8 cellular contexts compared by ENCODE assay signal in the genomic region with DNA sequence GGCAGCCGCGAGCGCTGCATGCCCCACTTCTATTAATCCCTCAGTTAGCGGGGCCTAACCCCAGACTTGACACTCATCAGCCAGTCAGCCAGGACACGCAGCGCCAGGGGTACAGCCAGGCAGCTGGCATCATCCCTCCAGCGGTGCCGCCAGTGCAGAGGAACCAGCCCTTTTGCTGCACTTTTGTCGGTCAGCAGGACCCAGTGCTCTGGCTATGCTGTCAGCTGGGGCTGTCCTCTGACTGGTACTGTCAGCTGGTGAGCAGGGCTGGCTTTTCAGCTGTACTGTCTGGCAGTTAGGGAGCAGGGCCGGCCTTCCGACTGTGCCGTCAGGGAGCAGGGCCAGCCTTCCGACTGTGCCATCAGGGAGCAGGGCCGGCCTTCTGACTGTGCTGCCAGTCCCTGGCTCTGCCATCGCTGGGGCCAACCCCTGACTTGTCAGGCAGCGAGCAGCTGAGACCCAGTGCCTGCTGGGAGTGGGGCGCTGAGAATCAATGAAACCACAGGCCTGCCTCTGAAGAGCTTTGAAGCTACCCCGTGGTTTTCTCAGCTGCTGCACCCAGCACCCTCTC.
DNase-seq lines count a peak whose midpoint lies in the region; ATAC-seq and TF ChIP-seq lines count a peak whose summit lies in the region.

No MANE protein-coding gene starts in this region.

- H3K27me3 Mint-ChIP-seq in activated CD8-positive, alpha-beta T cell treated with anti-CD3 and anti-CD28 coated beads, Interleukin-2, amount 10 ng/mL, durations not matched to agents 7 days and 5 days (ENCODE audit: low read depth) = no peaks in the 10 kb centered on the region
- H3K27me3 Mint-ChIP-seq in chondrocyte (ENCODE audit: low read depth) = no peaks in the 10 kb centered on the region

- H3K27ac ChIP-seq in HEK293 (ENCODE audit: extremely low read depth, low read depth, low read length) = no peak overlapping the region
- H3K27ac ChIP-seq in esophagus (ENCODE audit: low read depth in 2 of 2, low read length in 1 of 2) = peak overlapping the region; percentile 41 to 72

- whole genome bisulfite sequencing in esophagus, 2 donors = 66 to 67% methylated on average over 18 of the region's 18 CpGs

- H3K27ac Mint-ChIP-seq in activated CD8-positive, alpha-beta T cell treated with anti-CD3 and anti-CD28 coated beads, Interleukin-2, amount 10 ng/mL, durations not matched to agents 7 days and 5 days = peak overlapping the region; percentile 95
- no peak overlapping the region for H3K27ac Mint-ChIP-seq in chondrocyte (ENCODE audit: unreplicated experiment)

- peak; percentile 89 for ATAC-seq in activated CD8-positive, alpha-beta T cell treated with anti-CD3 and anti-CD28 coated beads, Interleukin-2, amount 10 ng/mL, durations not matched to agents 7 days and 5 days
- ATAC-seq in GM21447 (IDR thresholded peaks at IDR 0.05; ENCODE audit: unreplicated experiment) = no peak

- no peak overlapping the region for H3K4me3 ChIP-seq in HEK293 (ENCODE audit: low read depth, low read length)
- H3K4me3 ChIP-seq in esophagus (ENCODE audit: low read depth in 1 of 2, low read length in 2 of 2) = no peak overlapping the region

- TF ChIP-seq CTCF in HEK293 (tag by site-specific recombination; IDR thresholded peaks at IDR 0.05) = no peak
- TF ChIP-seq CTCF in chondrocyte (IDR thresholded peaks at IDR 0.05) = no peak

- H3K9me3 ChIP-seq in HEK293 (ENCODE audit: control insufficient read depth, insufficient read depth, low read depth, low read length) (no peaks in the 10 kb centered on the region), esophagus (ENCODE audit: control insufficient read depth in 2 of 2, insufficient read depth in 1 of 2, low read depth in 1 of 2, low read length in 1 of 2) (no peaks in the 10 kb centered on the region)

- DNase-seq in activated CD8-positive, alpha-beta T cell treated with anti-CD3 and anti-CD28 coated beads, Interleukin-2, amount 10 ng/mL, durations not matched to agents 7 days and 5 days = peak; percentile 93
- DNase-seq in stimulated activated CD4-positive, alpha-beta T cell treated with anti-CD3 and anti-CD28 coated beads, Interleukin-2, amount 100 ng/mL, for 4 hours (ENCODE audit: low read depth) = peak; percentile 56
- DNase-seq in NCI-H146 treated with DMSO at 0.1 percent for 48 hours (lab: John Stamatoyannopoulos, UW; ENCODE audit: unreplicated experiment) (no peak), chondrocyte (ENCODE audit: low spot score) (no peak), epidermal melanocyte (ENCODE audit: insufficient read length, low spot score) (no peak)

- H3K4me1 ChIP-seq in HEK293 (ENCODE audit: control insufficient read depth, insufficient read depth, low read length) = no peaks in the 10 kb centered on the region
- H3K4me1 ChIP-seq in esophagus (ENCODE audit: control insufficient read depth in 2 of 2, insufficient read depth in 2 of 2, low read length in 1 of 2) = peaks cover 5 to 7% of the 10 kb centered on the region in 2 donors

- peak overlapping the region; percentile 80 for H3K4me3 Mint-ChIP-seq in activated CD8-positive, alpha-beta T cell treated with anti-CD3 and anti-CD28 coated beads, Interleukin-2, amount 10 ng/mL, durations not matched to agents 7 days and 5 days
- no peak overlapping the region for H3K4me3 Mint-ChIP-seq in chondrocyte (ENCODE audit: unreplicated experiment)

- peaks cover 92% of the 10 kb centered on the region for H3K4me1 Mint-ChIP-seq in activated CD8-positive, alpha-beta T cell treated with anti-CD3 and anti-CD28 coated beads, Interleukin-2, amount 10 ng/mL, durations not matched to agents 7 days and 5 days (ENCODE audit: low read depth)
- peaks cover 31% of the 10 kb centered on the region for H3K4me1 Mint-ChIP-seq in chondrocyte (ENCODE audit: low read depth)

- H3K36me3 Mint-ChIP-seq in activated CD8-positive, alpha-beta T cell treated with anti-CD3 and anti-CD28 coated beads, Interleukin-2, amount 10 ng/mL, durations not matched to agents 7 days and 5 days (ENCODE audit: low read depth) = peaks cover 2% of the 10 kb centered on the region
- peaks cover 2% of the 10 kb centered on the region for H3K36me3 Mint-ChIP-seq in chondrocyte (ENCODE audit: low read depth)

- POLR2A ChIA-PET in HEK293 (lab: Yijun Ruan, JAX) = no interaction called here
- POLR2A ChIA-PET in activated CD8-positive, alpha-beta T cell treated with anti-CD3 and anti-CD28 coated beads, Interleukin-2, amount 10 ng/mL, durations not matched to agents 7 days and 5 days (lab: Charles Lee) = interaction anchor here (1.1 to 1.9 kb wide), 6 partner anchors 9 to 1235 kb away, joined by 4 to 16 read pairs (median 6); no protein-coding TSS in a partner anchor

- H3K36me3 ChIP-seq in HEK293 (ENCODE audit: control insufficient read depth in 2 of 2, insufficient read depth in 1 of 2, low read length in 2 of 2) (no peaks in the 10 kb centered on the region; a peak in 1 of 3 replicates), esophagus (ENCODE audit: control insufficient read depth in 2 of 2, insufficient read depth in 2 of 2, low read length in 1 of 2) (peaks cover 0 to 5% of the 10 kb centered on the region in 2 donors)

- CTCF ChIA-PET in HEK293 (lab: Yijun Ruan, JAX) = interaction anchor here (2.4 kb wide), 1 partner anchor 11 kb away, joined by 9 read pairs; no protein-coding TSS in a partner anchor
- CTCF ChIA-PET in activated CD8-positive, alpha-beta T cell treated with anti-CD3 and anti-CD28 coated beads, Interleukin-2, amount 10 ng/mL, durations not matched to agents 7 days and 5 days (lab: Charles Lee) = interaction anchor here (0.7 to 5.8 kb wide), 10 partner anchors 8 to 134 kb away, joined by 3 to 74 read pairs (median 6); no protein-coding TSS in a partner anchor

- no peaks in the 10 kb centered on the region for H3K27me3 ChIP-seq in esophagus (ENCODE audit: control insufficient read depth in 1 of 2, insufficient read depth in 2 of 2, low read length in 2 of 2)

- H3K9me3 Mint-ChIP-seq in activated CD8-positive, alpha-beta T cell treated with anti-CD3 and anti-CD28 coated beads, Interleukin-2, amount 10 ng/mL, durations not matched to agents 7 days and 5 days (ENCODE audit: insufficient read depth) = no peaks in the 10 kb centered on the region
- H3K9me3 Mint-ChIP-seq in chondrocyte (ENCODE audit: low read depth) = no peaks in the 10 kb centered on the region

TF ChIP-seq in HEK293, 187 proteins besides CTCF, POLR2A, EP300 and RAD21:
- TF ChIP-seq ZIC2 (tag by site-specific recombination; IDR thresholded peaks at IDR 0.05) (peak; percentile 74), ZNF776 (tag by site-specific recombination; IDR thresholded peaks at IDR 0.05; ENCODE audit: borderline replicate concordance) (no peak)
- TF ChIP-seq, protein P1, sequence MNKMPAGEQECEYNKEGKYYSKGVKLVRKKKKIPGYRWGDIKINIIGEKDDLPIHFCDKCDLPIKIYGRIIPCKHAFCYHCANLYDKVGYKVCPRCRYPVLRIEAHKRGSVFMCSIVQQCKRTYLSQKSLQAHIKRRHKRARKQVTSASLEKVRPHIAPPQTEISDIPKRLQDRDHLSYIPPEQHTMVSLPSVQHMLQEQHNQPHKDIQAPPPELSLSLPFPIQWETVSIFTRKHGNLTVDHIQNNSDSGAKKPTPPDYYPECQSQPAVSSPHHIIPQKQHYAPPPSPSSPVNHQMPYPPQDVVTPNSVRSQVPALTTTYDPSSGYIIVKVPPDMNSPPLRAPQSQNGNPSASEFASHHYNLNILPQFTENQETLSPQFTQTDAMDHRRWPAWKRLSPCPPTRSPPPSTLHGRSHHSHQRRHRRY (tag by site-specific recombination; IDR thresholded peaks at IDR 0.05) = no peak

Comparison
In these comparisons a context has a peak if more than half of its experiments do, and no peak if none do; other contexts are left out.
1. DNase-seq: peak in activated CD8-positive, alpha-beta T cell treated with anti-CD3 and anti-CD28 coated beads, Interleukin-2, amount 10 ng/mL, durations not matched to agents 7 days and 5 days (single experiment) and stimulated activated CD4-positive, alpha-beta T cell treated with anti-CD3 and anti-CD28 coated beads, Interleukin-2, amount 100 ng/mL, for 4 hours (single experiment); none in NCI-H146 treated with DMSO at 0.1 percent for 48 hours (single experiment), chondrocyte (single experiment) and epidermal melanocyte (single experiment).